1 cellular context compared by ENCODE assay signal in genomic region chr1:70355111-70355407, GRCh38.
TF ChIP-seq lines count a peak whose summit lies in the region.

No MANE protein-coding gene starts in this region.

TF ChIP-seq in IMR-90, 13 proteins besides CTCF, POLR2A, EP300 and RAD21:
- no peak for TF ChIP-seq CHD1 (IDR thresholded peaks at IDR 0.05; ENCODE audit: low read depth, low read length)
- no peak for TF ChIP-seq MXI1 (IDR thresholded peaks at IDR 0.05; ENCODE audit: borderline replicate concordance, low read depth, low read length)
- no peak for TF ChIP-seq FOS (IDR thresholded peaks at IDR 0.05; ENCODE audit: low read depth, low read length)
- no peak for TF ChIP-seq BHLHE40 (IDR thresholded peaks at IDR 0.05; ENCODE audit: low read depth, low read length)
- no peak for TF ChIP-seq RFX5 (IDR thresholded peaks at IDR 0.05; ENCODE audit: low read depth, low read length)
- TF ChIP-seq MAFK (IDR thresholded peaks at IDR 0.05; ENCODE audit: low read depth, low read length), result no peak
- TF ChIP-seq RCOR1 (IDR thresholded peaks at IDR 0.05; ENCODE audit: insufficient replicate concordance, low read length), result no peak
- TF ChIP-seq NFE2L2 (IDR thresholded peaks at IDR 0.05; ENCODE audit: low read depth, low read length), result no peak
- no peak for TF ChIP-seq CEBPB (IDR thresholded peaks at IDR 0.05; ENCODE audit: low read depth, low read length)
- TF ChIP-seq USF2 (IDR thresholded peaks at IDR 0.05; ENCODE audit: low read depth, low read length), result no peak
- no peak for TF ChIP-seq ELK1 (IDR thresholded peaks at IDR 0.05; ENCODE audit: borderline replicate concordance, low read depth, low read length)
- no peak for TF ChIP-seq MAZ (IDR thresholded peaks at IDR 0.05; ENCODE audit: borderline replicate concordance, low read depth, low read length)
- TF ChIP-seq SMC3 (IDR thresholded peaks at IDR 0.05; ENCODE audit: low read depth, low read length), result no peak
